Comparison of ENCODE assay signal across 25 cellular contexts in the genomic region with DNA sequence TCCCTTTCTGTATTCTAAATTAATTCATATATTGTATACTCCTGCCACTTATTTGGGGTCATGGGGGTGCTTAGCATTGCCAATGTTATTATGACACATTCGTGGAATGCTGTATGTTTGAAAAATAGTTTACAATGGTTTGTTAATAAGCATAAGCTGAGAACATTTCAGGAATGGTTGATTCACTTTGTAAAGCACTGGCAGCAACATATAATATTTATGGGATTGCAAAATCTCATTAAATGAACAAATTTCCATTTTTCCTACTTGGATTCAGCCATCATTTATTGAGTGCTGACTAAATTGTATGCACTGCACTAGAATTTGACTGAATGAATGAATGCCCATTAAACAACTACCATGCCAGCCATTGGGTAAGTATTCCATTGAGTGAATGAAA.
"Had no signal": no experiment of that assay in that cellular context is flagged by ENCODE, and none has a peak within 500 bp of the region (broad histone marks: within the 10 kb centered on the region; RNA-seq: fewer than 3 reads in every experiment).

No MANE protein-coding gene starts in this region.

- H3K9me3 Mint-ChIP-seq: memory B cell; natural killer cell treated with Interleukin-12 subunit alpha and Interleukin-12 subunit beta and Interleukin-15 and Interleukin-18, amount 100 ng/mL, for 72 hours had no signal

- ATAC-seq: mucosa of descending colon; naive thymus-derived CD4-positive, alpha-beta T cell; natural killer cell treated with Interleukin-12 subunit alpha and Interleukin-12 subunit beta and Interleukin-15 and Interleukin-18, amount 100 ng/mL, for 72 hours; right lobe of liver; stimulated activated naive B cell treated with anti-CD40 and anti-IgM and Interleukin-4, amounts not matched to agents 10 μg/mL and 1 μg/mL and 100 μg/mL, for 72 hours; stimulated activated naive CD8-positive, alpha-beta T cell treated with anti-CD3 and anti-CD28 coated beads, Interleukin-15, Interleukin-2, amounts not matched to agents 100 U/mL and 50 U/mL, for 24 hours had no signal

- H3K4me1 Mint-ChIP-seq: naive thymus-derived CD4-positive, alpha-beta T cell had no signal

- H3K27ac Mint-ChIP-seq: immature natural killer cell; memory B cell; naive thymus-derived CD4-positive, alpha-beta T cell; natural killer cell treated with Interleukin-12 subunit alpha and Interleukin-12 subunit beta and Interleukin-15 and Interleukin-18, amount 100 ng/mL, for 72 hours; progenitor cell of endocrine pancreas; stimulated activated naive B cell treated with anti-CD40 and anti-IgM and Interleukin-4, amounts not matched to agents 10 μg/mL and 1 μg/mL and 100 μg/mL, for 72 hours had no signal

- H3K4me3 Mint-ChIP-seq: immature natural killer cell; memory B cell; naive thymus-derived CD4-positive, alpha-beta T cell; natural killer cell treated with Interleukin-12 subunit alpha and Interleukin-12 subunit beta and Interleukin-15 and Interleukin-18, amount 100 ng/mL, for 72 hours; stimulated activated naive B cell treated with anti-CD40 and anti-IgM and Interleukin-4, amounts not matched to agents 10 μg/mL and 1 μg/mL and 100 μg/mL, for 72 hours had no signal

- H3K4me1 ChIP-seq: right lobe of liver, testis, thyroid gland had no signal

- H3K36me3 Mint-ChIP-seq: immature natural killer cell; memory B cell; naive thymus-derived CD4-positive, alpha-beta T cell; natural killer cell treated with Interleukin-12 subunit alpha and Interleukin-12 subunit beta and Interleukin-15 and Interleukin-18, amount 100 ng/mL, for 72 hours; stimulated activated naive B cell treated with anti-CD40 and anti-IgM and Interleukin-4, amounts not matched to agents 10 μg/mL and 1 μg/mL and 100 μg/mL, for 72 hours had no signal

- DNase-seq: immature natural killer cell; left ventricle myocardium inferior; midbrain; mucosa of descending colon; naive thymus-derived CD4-positive, alpha-beta T cell; ovary; right lobe of liver; stimulated activated CD4-positive, alpha-beta T cell treated with anti-CD3 and anti-CD28 coated beads, Interleukin-12 subunit alpha, Interleukin-12 subunit beta, amount 100 ng/mL, for 4 hours; stimulated activated CD4-positive, alpha-beta T cell treated with anti-CD3 and anti-CD28 coated beads, Interleukin-15, amount 100 ng/mL, for 24 hours; stimulated activated CD4-positive, alpha-beta T cell treated with anti-CD3 and anti-CD28 coated beads, Interleukin-2, amount 100 ng/mL, for 24 hours; stimulated activated CD4-positive, alpha-beta T cell treated with anti-CD3 and anti-CD28 coated beads, Interleukin-4, amount 100 ng/mL, for 1 hour; stimulated activated naive B cell treated with anti-CD40 and anti-IgM and Interleukin-4, amounts not matched to agents 10 μg/mL and 1 μg/mL and 100 μg/mL, for 72 hours; stimulated activated naive CD8-positive, alpha-beta T cell treated with anti-CD3 and anti-CD28 coated beads, Interleukin-15, Interleukin-2, amounts not matched to agents 100 U/mL and 50 U/mL, for 24 hours; stomach; testis; thyroid gland; transverse colon; upper lobe of left lung had no signal

- H3K27me3 ChIP-seq: ovary, right atrium auricular region, right lobe of liver, stomach, testis, thyroid gland, transverse colon, upper lobe of left lung, vagina had no signal

- H3K9me3 ChIP-seq: mucosa of descending colon, ovary, right atrium auricular region, right lobe of liver, stomach, testis, thyroid gland, transverse colon, upper lobe of left lung, vagina had no signal

- H3K4me3 ChIP-seq: left ventricle myocardium inferior, lung, mucosa of descending colon, ovary, right atrium auricular region, right lobe of liver, skin epidermis, stomach, testis, thyroid gland, transverse colon, upper lobe of left lung, vagina had no signal

- H3K36me3 ChIP-seq: left ventricle myocardium inferior, ovary, right atrium auricular region, right lobe of liver, stomach, thyroid gland, transverse colon, upper lobe of left lung, vagina had no signal
